Comparison of ENCODE assay signal across 9 cellular contexts in the genomic region with DNA sequence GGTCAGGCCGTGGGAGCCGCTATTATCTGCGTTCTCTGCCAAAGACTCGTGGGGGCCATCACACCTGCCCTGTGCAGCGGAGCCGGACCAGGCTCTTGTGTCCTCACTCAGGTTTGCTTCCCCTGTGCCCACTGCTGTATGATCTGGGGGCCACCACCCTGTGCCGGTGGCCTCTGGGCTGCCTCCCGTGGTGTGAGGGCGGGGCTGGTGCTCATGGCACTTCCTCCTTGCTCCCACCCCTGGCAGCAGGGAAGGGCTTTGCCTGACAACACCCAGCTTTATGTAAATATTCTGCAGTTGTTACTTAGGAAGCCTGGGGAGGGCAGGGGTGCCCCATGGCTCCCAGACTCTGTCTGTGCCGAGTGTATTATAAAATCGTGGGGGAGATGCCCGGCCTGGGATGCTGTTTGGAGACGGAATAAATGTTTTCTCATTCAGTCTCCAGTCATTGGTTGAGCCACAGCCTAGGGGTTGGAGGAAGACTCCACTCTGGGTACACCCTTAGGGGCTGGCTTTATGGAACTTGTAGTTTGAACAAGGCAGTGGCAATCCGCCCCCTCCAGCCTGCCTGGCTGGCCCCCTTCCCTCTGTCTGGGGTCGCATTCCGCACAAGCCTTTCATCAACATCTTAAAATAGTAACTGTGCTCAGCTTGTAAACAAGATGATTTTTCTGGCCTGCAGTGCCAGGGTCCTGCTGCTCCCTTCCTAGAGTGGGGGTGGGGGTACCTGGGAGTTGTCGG. TPM values are rescaled to one million over a fixed set of nuclear protein-coding genes. Genes with fewer than 3 reads are reported as not detected.
DNase-seq lines count a peak whose midpoint lies in the region; ATAC-seq and TF ChIP-seq lines count a peak whose summit lies in the region.
"Had no signal": no experiment of that assay in that cellular context is flagged by ENCODE, and none has a peak within 500 bp of the region (broad histone marks: within the 10 kb centered on the region; RNA-seq: fewer than 3 reads in every experiment).

No MANE protein-coding gene starts in this region.

- intact Hi-C loops in activated CD4-positive, alpha-beta memory T cell treated with anti-CD3 and anti-CD28 coated beads for 36 hours (cut with micrococcal nuclease): no loop called here

- H3K4me1 ChIP-seq in tibial nerve: peaks cover 0 to 91% (median 65%) of the 10 kb centered on the region in 4 donors

- peak; percentile 32 to 52 for DNase-seq in activated T-cell treated with anti-CD3 and anti-CD28 coated beads, Interleukin-2, amount 50 U/mL, for 48 hours
- DNase-seq in activated T-cell treated with anti-CD3 and anti-CD28 coated beads, Interleukin-2, amount 50 U/mL, for 1 hour: no peak
- no peak for DNase-seq in activated CD4-positive, alpha-beta memory T cell treated with anti-CD3 and anti-CD28 coated beads for 36 hours
- DNase-seq in islet precursor cell: peak; percentile 58
- DNase-seq in tibial nerve (ENCODE audit: low spot score in 2 of 2): peak in 1 of 2 donors; percentile 25
- DNase-seq in cerebellum (ENCODE audit: low spot score): no peak
- DNase-seq in activated CD4-positive, CD25-positive, alpha-beta regulatory T cell (lab: John Stamatoyannopoulos, UW): no peak

- no peaks in the 10 kb centered on the region for H3K9me3 ChIP-seq in tibial nerve

- no peak for ATAC-seq in GM18861 (IDR thresholded peaks at IDR 0.05; ENCODE audit: unreplicated experiment)

- H3K9me3 Mint-ChIP-seq in activated CD4-positive, alpha-beta memory T cell treated with anti-CD3 and anti-CD28 coated beads for 36 hours: no peaks in the 10 kb centered on the region

- WGBS in tibial nerve, 2 donors: 29 to 33% methylated on average over 14 to 17 of the region's 17 CpGs

- peak overlapping the region; percentile 14 for H3K4me3 Mint-ChIP-seq in activated CD4-positive, alpha-beta memory T cell treated with anti-CD3 and anti-CD28 coated beads for 36 hours

- H3K27ac Mint-ChIP-seq in activated CD4-positive, alpha-beta memory T cell treated with anti-CD3 and anti-CD28 coated beads for 36 hours: peak overlapping the region; percentile 86

- POLR2A ChIA-PET in activated CD4-positive, alpha-beta memory T cell treated with anti-CD3 and anti-CD28 coated beads for 36 hours (lab: Charles Lee): interaction anchor here (1.7 kb wide), 1 partner anchor 14 kb away, joined by 4 read pairs; a partner anchor contains a TSS

- peak in 1 of 2 donors; percentile 4 for TF ChIP-seq POLR2A in tibial nerve (IDR thresholded peaks at IDR 0.05)

- CTCF ChIA-PET in activated CD4-positive, alpha-beta memory T cell treated with anti-CD3 and anti-CD28 coated beads for 36 hours (lab: Charles Lee): interaction anchor here (0.6 to 1.0 kb wide), 3 partner anchors 34 to 63 kb away, joined by 3 read pairs; no protein-coding TSS in a partner anchor

- peak in 1 of 2 donors; percentile 8 for TF ChIP-seq EP300 in tibial nerve (IDR thresholded peaks at IDR 0.05)

- no peaks in the 10 kb centered on the region for H3K27me3 ChIP-seq in tibial nerve

- TF ChIP-seq CTCF in tibial nerve (IDR thresholded peaks at IDR 0.05): no peak

- H3K36me3 ChIP-seq in tibial nerve: peaks cover 0 to 20% (median 0%) of the 10 kb centered on the region in 3 donors

- H3K4me1 Mint-ChIP-seq in activated CD4-positive, alpha-beta memory T cell treated with anti-CD3 and anti-CD28 coated beads for 36 hours (ENCODE audit: low read depth): peaks cover 59% of the 10 kb centered on the region

- H3K4me3 ChIP-seq in tibial nerve: no peak overlapping the region

- no peaks in the 10 kb centered on the region for H3K27me3 Mint-ChIP-seq in activated CD4-positive, alpha-beta memory T cell treated with anti-CD3 and anti-CD28 coated beads for 36 hours

- peak overlapping the region; percentile 50 to 91 (median 81) for H3K27ac ChIP-seq in tibial nerve

- H3K36me3 Mint-ChIP-seq in activated CD4-positive, alpha-beta memory T cell treated with anti-CD3 and anti-CD28 coated beads for 36 hours: peaks cover 39% of the 10 kb centered on the region

RNA-seq across cellular contexts. Expression of a gene that starts 4.1 kb away (rescaled TPM):
- total RNA-seq in activated CD4-positive, alpha-beta memory T cell treated with anti-CD3 and anti-CD28 coated beads for 36 hours: 10 to 100 TPM; 79.2 to 87.7 TPM
- total RNA-seq in tibial nerve: 10 to 100 TPM; 40.6 to 70.2 (median 54.1) TPM
- total RNA-seq in cerebellum: 6.5 TPM

RNA-seq across cellular contexts. Expression of a gene that starts 14.4 kb away (rescaled TPM):
- 100 to 1,000 TPM; 188 to 193 TPM for total RNA-seq in activated CD4-positive, alpha-beta memory T cell treated with anti-CD3 and anti-CD28 coated beads for 36 hours
- 1 to 10 TPM; 1.0 to 6.6 (median 1.6) TPM for total RNA-seq in tibial nerve
- 9.6 TPM for total RNA-seq in cerebellum

RNA-seq across cellular contexts. Expression of a gene that starts 14.7 kb away (rescaled TPM):
- total RNA-seq in activated CD4-positive, alpha-beta memory T cell treated with anti-CD3 and anti-CD28 coated beads for 36 hours: 10 to 100 TPM; 16.8 to 19.0 TPM
- 10 to 100 TPM; 29.7 to 40.6 (median 37.7) TPM for total RNA-seq in tibial nerve
- 27.6 TPM for total RNA-seq in cerebellum

RNA-seq across cellular contexts. Expression of a gene that starts 26.3 kb away (rescaled TPM):
- not detected for total RNA-seq in activated CD4-positive, alpha-beta memory T cell treated with anti-CD3 and anti-CD28 coated beads for 36 hours
- total RNA-seq in tibial nerve (not detected), cerebellum (0.09 TPM)
- total RNA-seq: astrocyte had no signal

RNA-seq across cellular contexts. Expression of a gene that starts 41.6 kb away (rescaled TPM):
- 10 to 100 TPM; 87.4 to 95.4 TPM for total RNA-seq in activated CD4-positive, alpha-beta memory T cell treated with anti-CD3 and anti-CD28 coated beads for 36 hours
- 1 to 10 TPM in 1 of 4 donors, under 1 TPM in 2, not detected in 1; 0.87 to 8.7 (median 0.98) TPM for total RNA-seq in tibial nerve
- 17.6 TPM for total RNA-seq in cerebellum

Comparison
In these comparisons a context has a peak if more than half of its experiments do, and no peak if none do; other contexts are left out.
1. DNase-seq: peak in activated T-cell treated with anti-CD3 and anti-CD28 coated beads, Interleukin-2, amount 50 U/mL, for 48 hours (2 of 2) and islet precursor cell (single experiment); none in activated T-cell treated with anti-CD3 and anti-CD28 coated beads, Interleukin-2, amount 50 U/mL, for 1 hour (single experiment), activated CD4-positive, alpha-beta memory T cell treated with anti-CD3 and anti-CD28 coated beads for 36 hours (single experiment), cerebellum (single experiment) and activated CD4-positive, CD25-positive, alpha-beta regulatory T cell (0 of 4).
2. RNA of a gene that starts 14.4 kb away (total RNA-seq): 188 to 193 TPM in activated CD4-positive, alpha-beta memory T cell treated with anti-CD3 and anti-CD28 coated beads for 36 hours; 9.6 TPM in cerebellum (single experiment) and 1.0 to 6.6 TPM in tibial nerve; every median in the first group is over 10 times any median in the second.